ENCODE assay signal across 1 cellular context in the genomic region with DNA sequence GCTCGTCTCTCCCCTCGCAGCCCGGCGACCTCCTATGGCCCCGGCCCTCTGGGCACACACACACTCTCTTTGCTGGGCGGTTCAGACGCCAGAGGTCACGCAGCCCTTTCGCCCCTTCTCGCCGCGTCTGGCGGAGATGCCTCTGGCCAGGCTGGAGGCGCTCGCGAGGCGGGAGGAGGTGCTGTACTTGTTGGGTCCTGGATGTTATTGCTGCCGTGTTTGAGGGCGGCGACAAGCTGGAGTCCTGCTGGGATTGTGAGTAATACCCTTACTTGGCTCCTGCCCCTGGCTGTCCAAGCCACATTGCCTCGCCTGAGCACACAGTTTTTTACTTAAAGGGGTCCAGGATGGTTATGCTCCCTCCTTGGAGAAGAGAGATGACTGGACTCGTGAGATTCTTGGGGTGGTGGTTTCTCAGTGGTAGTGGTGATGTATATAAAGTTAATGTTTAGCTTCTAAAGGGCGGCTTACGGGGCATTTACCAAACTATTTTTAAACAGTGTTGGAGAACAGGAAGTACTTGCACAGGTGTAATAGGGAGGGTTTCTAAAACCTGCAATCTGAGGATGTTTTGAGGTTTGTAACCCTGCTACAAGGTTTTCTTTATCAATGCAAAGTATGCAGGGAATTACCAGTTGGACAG.
TF ChIP-seq lines count a peak whose summit lies in the region.

No MANE protein-coding gene starts in this region.

TF ChIP-seq in K562, 482 proteins besides CTCF, POLR2A, EP300 and RAD21 (continued from another document and continues in another):
- TF ChIP-seq HBP1 (CRISPR knock-in tag; IDR thresholded peaks at IDR 0.05) (no peak), NFXL1 (CRISPR knock-in tag; IDR thresholded peaks at IDR 0.05) (no peak), POU5F1 (IDR thresholded peaks at IDR 0.05; ENCODE audit: borderline replicate concordance, low read depth, low read length, partially characterized antibody) (no peak), ETV5 (CRISPR knock-in tag; IDR thresholded peaks at IDR 0.05; ENCODE audit: low read depth) (no peak), TCF3 (CRISPR knock-in tag; IDR thresholded peaks at IDR 0.05) (0 out of 2 replicates have a peak, but pooled peaks have one; percentile 12), ZNF354B (CRISPR knock-in tag; IDR thresholded peaks at IDR 0.05) (no peak), ZNF507 (tag; conservative IDR thresholded peaks at IDR 0.05) (no peak), GABPB1 (CRISPR knock-in tag; IDR thresholded peaks at IDR 0.05) (no peak), POLR3G (IDR thresholded peaks at IDR 0.05; ENCODE audit: extremely low read depth, insufficient read length, insufficient replicate concordance) (no peak), BCLAF1 (IDR thresholded peaks at IDR 0.05; ENCODE audit: borderline replicate concordance in 1 of 2, control insufficient read depth in 1 of 2, low read depth in 2 of 2, low read length in 1 of 2) (0 out of 4 replicates have a peak, but pooled peaks of 1 of the 2 experiments have one; percentile 25), MIER1 (IDR thresholded peaks at IDR 0.05; ENCODE audit: low read depth) (0 out of 2 replicates have a peak, but pooled peaks have one; percentile 21), ZNF609 (CRISPR knock-in tag; IDR thresholded peaks at IDR 0.05; ENCODE audit: borderline replicate concordance) (no peak), TCF7 (IDR thresholded peaks at IDR 0.05; ENCODE audit: borderline replicate concordance) (no peak), FOXO4 (CRISPR knock-in tag; IDR thresholded peaks at IDR 0.05) (no peak), ARID1B (IDR thresholded peaks at IDR 0.05) (no peak), CBX3 (IDR thresholded peaks at IDR 0.05; ENCODE audit: borderline replicate concordance in 1 of 2, low read length in 2 of 2) (no peak), MAFF (IDR thresholded peaks at IDR 0.05; ENCODE audit: low read length) (no peak), ZNF197 (CRISPR knock-in tag; IDR thresholded peaks at IDR 0.05; ENCODE audit: low read depth) (no peak), HDGF (IDR thresholded peaks at IDR 0.05) (no peak), CEBPG (CRISPR knock-in tag; IDR thresholded peaks at IDR 0.05) (no peak), CEBPG (tag; conservative IDR thresholded peaks at IDR 0.05 in 1 of 2, IDR thresholded peaks at IDR 0.05 in 1 of 2) (no peak), MCM3 (IDR thresholded peaks at IDR 0.05) (no peak), CTBP1 (IDR thresholded peaks at IDR 0.05; ENCODE audit: borderline replicate concordance) (peak; percentile 89; the same call in 1 of the 2 replicates), TAF15 (IDR thresholded peaks at IDR 0.05; ENCODE audit: low read depth, low read length) (no peak)
- TF ChIP-seq, protein P1, sequence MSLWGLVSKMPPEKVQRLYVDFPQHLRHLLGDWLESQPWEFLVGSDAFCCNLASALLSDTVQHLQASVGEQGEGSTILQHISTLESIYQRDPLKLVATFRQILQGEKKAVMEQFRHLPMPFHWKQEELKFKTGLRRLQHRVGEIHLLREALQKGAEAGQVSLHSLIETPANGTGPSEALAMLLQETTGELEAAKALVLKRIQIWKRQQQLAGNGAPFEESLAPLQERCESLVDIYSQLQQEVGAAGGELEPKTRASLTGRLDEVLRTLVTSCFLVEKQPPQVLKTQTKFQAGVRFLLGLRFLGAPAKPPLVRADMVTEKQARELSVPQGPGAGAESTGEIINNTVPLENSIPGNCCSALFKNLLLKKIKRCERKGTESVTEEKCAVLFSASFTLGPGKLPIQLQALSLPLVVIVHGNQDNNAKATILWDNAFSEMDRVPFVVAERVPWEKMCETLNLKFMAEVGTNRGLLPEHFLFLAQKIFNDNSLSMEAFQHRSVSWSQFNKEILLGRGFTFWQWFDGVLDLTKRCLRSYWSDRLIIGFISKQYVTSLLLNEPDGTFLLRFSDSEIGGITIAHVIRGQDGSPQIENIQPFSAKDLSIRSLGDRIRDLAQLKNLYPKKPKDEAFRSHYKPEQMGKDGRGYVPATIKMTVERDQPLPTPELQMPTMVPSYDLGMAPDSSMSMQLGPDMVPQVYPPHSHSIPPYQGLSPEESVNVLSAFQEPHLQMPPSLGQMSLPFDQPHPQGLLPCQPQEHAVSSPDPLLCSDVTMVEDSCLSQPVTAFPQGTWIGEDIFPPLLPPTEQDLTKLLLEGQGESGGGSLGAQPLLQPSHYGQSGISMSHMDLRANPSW (CRISPR knock-in tag; IDR thresholded peaks at IDR 0.05): 0 out of 2 replicates have a peak, but pooled peaks have one; percentile 36
- TF ChIP-seq, protein P2, sequence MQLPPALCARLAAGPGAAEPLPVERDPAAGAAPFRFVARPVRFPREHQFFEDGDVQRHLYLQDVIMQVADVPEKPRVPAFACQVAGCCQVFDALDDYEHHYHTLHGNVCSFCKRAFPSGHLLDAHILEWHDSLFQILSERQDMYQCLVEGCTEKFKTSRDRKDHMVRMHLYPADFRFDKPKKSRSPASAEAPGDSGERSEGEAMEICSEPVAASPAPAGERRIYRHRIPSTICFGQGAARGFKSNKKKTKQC (CRISPR knock-in tag; IDR thresholded peaks at IDR 0.05): no peak
- TF ChIP-seq, protein P3, sequence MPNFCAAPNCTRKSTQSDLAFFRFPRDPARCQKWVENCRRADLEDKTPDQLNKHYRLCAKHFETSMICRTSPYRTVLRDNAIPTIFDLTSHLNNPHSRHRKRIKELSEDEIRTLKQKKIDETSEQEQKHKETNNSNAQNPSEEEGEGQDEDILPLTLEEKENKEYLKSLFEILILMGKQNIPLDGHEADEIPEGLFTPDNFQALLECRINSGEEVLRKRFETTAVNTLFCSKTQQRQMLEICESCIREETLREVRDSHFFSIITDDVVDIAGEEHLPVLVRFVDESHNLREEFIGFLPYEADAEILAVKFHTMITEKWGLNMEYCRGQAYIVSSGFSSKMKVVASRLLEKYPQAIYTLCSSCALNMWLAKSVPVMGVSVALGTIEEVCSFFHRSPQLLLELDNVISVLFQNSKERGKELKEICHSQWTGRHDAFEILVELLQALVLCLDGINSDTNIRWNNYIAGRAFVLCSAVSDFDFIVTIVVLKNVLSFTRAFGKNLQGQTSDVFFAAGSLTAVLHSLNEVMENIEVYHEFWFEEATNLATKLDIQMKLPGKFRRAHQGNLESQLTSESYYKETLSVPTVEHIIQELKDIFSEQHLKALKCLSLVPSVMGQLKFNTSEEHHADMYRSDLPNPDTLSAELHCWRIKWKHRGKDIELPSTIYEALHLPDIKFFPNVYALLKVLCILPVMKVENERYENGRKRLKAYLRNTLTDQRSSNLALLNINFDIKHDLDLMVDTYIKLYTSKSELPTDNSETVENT (CRISPR knock-in tag; IDR thresholded peaks at IDR 0.05): no peak
- TF ChIP-seq, protein P4, sequence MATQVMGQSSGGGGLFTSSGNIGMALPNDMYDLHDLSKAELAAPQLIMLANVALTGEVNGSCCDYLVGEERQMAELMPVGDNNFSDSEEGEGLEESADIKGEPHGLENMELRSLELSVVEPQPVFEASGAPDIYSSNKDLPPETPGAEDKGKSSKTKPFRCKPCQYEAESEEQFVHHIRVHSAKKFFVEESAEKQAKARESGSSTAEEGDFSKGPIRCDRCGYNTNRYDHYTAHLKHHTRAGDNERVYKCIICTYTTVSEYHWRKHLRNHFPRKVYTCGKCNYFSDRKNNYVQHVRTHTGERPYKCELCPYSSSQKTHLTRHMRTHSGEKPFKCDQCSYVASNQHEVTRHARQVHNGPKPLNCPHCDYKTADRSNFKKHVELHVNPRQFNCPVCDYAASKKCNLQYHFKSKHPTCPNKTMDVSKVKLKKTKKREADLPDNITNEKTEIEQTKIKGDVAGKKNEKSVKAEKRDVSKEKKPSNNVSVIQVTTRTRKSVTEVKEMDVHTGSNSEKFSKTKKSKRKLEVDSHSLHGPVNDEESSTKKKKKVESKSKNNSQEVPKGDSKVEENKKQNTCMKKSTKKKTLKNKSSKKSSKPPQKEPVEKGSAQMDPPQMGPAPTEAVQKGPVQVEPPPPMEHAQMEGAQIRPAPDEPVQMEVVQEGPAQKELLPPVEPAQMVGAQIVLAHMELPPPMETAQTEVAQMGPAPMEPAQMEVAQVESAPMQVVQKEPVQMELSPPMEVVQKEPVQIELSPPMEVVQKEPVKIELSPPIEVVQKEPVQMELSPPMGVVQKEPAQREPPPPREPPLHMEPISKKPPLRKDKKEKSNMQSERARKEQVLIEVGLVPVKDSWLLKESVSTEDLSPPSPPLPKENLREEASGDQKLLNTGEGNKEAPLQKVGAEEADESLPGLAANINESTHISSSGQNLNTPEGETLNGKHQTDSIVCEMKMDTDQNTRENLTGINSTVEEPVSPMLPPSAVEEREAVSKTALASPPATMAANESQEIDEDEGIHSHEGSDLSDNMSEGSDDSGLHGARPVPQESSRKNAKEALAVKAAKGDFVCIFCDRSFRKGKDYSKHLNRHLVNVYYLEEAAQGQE (CRISPR knock-in tag; IDR thresholded peaks at IDR 0.05; ENCODE audit: low read depth): no peak
